In genomic region chr16:84982434-84982833, GRCh38 we compare ENCODE assay signal across 12 cellular contexts. TPM values are rescaled to one million over a fixed set of nuclear protein-coding genes. Genes with fewer than 3 reads are reported as not detected.
A peak's percentile ranks its signal among the peaks of the same experiment; 100 is the strongest.
DNase-seq lines count a peak whose midpoint lies in the region; ATAC-seq, FAIRE-seq and TF ChIP-seq lines count a peak whose summit lies in the region.
"Had no signal": no experiment of that assay in that cellular context is flagged by ENCODE, and none has a peak within 500 bp of the region (broad histone marks: within the 10 kb centered on the region; RNA-seq: fewer than 3 reads in every experiment).

No MANE protein-coding gene starts in this region.

- ATAC-seq in memory B cell (ENCODE audit: low read depth) = no peak
- ATAC-seq: stimulated activated naive B cell treated with anti-CD40 and anti-IgM and Interleukin-4, amounts not matched to agents 10 μg/mL and 1 μg/mL and 100 μg/mL, for 72 hours had no signal

- peaks cover 41% of the 10 kb centered on the region for H3K36me3 Mint-ChIP-seq in memory B cell
- peaks cover 30% of the 10 kb centered on the region for H3K36me3 Mint-ChIP-seq in activated CD4-positive, alpha-beta memory T cell treated with anti-CD3 and anti-CD28 coated beads, Interleukin-2, amount 10 ng/mL, durations not matched to agents 7 days and 5 days (ENCODE audit: low read depth)

- no peaks in the 10 kb centered on the region for H3K27me3 Mint-ChIP-seq in memory B cell
- H3K27me3 Mint-ChIP-seq in activated CD4-positive, alpha-beta memory T cell treated with anti-CD3 and anti-CD28 coated beads, Interleukin-2, amount 10 ng/mL, durations not matched to agents 7 days and 5 days = no peaks in the 10 kb centered on the region
- H3K27me3 Mint-ChIP-seq: stimulated activated naive B cell treated with anti-CD40 and anti-IgM and Interleukin-4, amounts not matched to agents 10 μg/mL and 1 μg/mL and 100 μg/mL, for 72 hours had no signal

- peak overlapping the region in 1 of 2 donors; percentile 67 for H3K27ac ChIP-seq in coronary artery

- H3K4me1 Mint-ChIP-seq in memory B cell = peaks cover 6% of the 10 kb centered on the region
- H3K4me1 Mint-ChIP-seq in activated CD4-positive, alpha-beta memory T cell treated with anti-CD3 and anti-CD28 coated beads, Interleukin-2, amount 10 ng/mL, durations not matched to agents 7 days and 5 days = peaks cover 3% of the 10 kb centered on the region

- no peaks in the 10 kb centered on the region for H3K9me2 ChIP-seq in Loucy (replicated peaks; ENCODE audit: low read depth, low read length)

- no peak overlapping the region for H2AFZ ChIP-seq in Loucy (ENCODE audit: low read length)

- H3K9ac ChIP-seq in Loucy (ENCODE audit: low read depth, low read length, poor library complexity, severe bottlenecking) = no peak overlapping the region

- H3K4me1 ChIP-seq in Loucy (ENCODE audit: insufficient read depth, low read length, poor library complexity, severe bottlenecking) = no peaks in the 10 kb centered on the region

- H3K36me3 ChIP-seq in Loucy (ENCODE audit: insufficient read depth, low read length) = peaks cover 69% of the 10 kb centered on the region; the same call in 1 of the 2 replicates
- peaks cover 20% of the 10 kb centered on the region for H3K36me3 ChIP-seq in bronchial epithelial cell (ENCODE audit: control insufficient read depth, insufficient read depth, low read length)

- H3K4me2 ChIP-seq in Loucy (ENCODE audit: low read depth, low read length, poor library complexity, severe bottlenecking) = no peak overlapping the region

- CTCF ChIA-PET in activated CD4-positive, alpha-beta memory T cell treated with anti-CD3 and anti-CD28 coated beads, Interleukin-2, amount 10 ng/mL, durations not matched to agents 7 days and 5 days (lab: Charles Lee) = interaction anchor here (1.0 to 1.5 kb wide), 3 partner anchors 9 to 104 kb away, joined by 3 to 5 read pairs (median 4); no protein-coding TSS in a partner anchor

- no peaks in the 10 kb centered on the region for H4K20me1 ChIP-seq in Loucy (ENCODE audit: insufficient read depth, low read length, poor library complexity, severe bottlenecking)

- H3K27ac Mint-ChIP-seq in memory B cell = peak overlapping the region; percentile 33
- H3K27ac Mint-ChIP-seq in activated CD4-positive, alpha-beta memory T cell treated with anti-CD3 and anti-CD28 coated beads, Interleukin-2, amount 10 ng/mL, durations not matched to agents 7 days and 5 days = no peak overlapping the region

- H3F3A ChIP-seq in Loucy (ENCODE audit: low read depth) = no peaks in the 10 kb centered on the region

- no peaks in the 10 kb centered on the region for H3K9me3 ChIP-seq in Loucy (ENCODE audit: insufficient read depth, low read depth, low read length)

- FAIRE-seq in bronchial epithelial cell (lab: Jason Lieb, UNC) = no peak

- peak; percentile 45 for DNase-seq in Ammon's horn (ENCODE audit: low spot score)
- no peak for DNase-seq in bronchial epithelial cell (ENCODE audit: low read depth)
- no peak for DNase-seq in memory B cell (ENCODE audit: low spot score in 2 of 2)
- no peak for DNase-seq in activated CD4-positive, alpha-beta memory T cell treated with anti-CD3 and anti-CD28 coated beads, Interleukin-2, amount 10 ng/mL, durations not matched to agents 7 days and 5 days
- DNase-seq in NCI-H82 treated with DMSO at 0.1 percent for 48 hours (lab: John Stamatoyannopoulos, UW; ENCODE audit: unreplicated experiment) = no peak
- no peak for DNase-seq in coronary artery (ENCODE audit: low spot score)
- DNase-seq in NAMALWA (ENCODE audit: low spot score) = no peak
- DNase-seq: foreskin melanocyte; mammary epithelial cell; NCI-H446 treated with DMSO at 0.1 percent for 48 hours; stimulated activated naive B cell treated with anti-CD40 and anti-IgM and Interleukin-4, amounts not matched to agents 10 μg/mL and 1 μg/mL and 100 μg/mL, for 72 hours had no signal

- H3K9me3 Mint-ChIP-seq in memory B cell = no peaks in the 10 kb centered on the region
- no peaks in the 10 kb centered on the region for H3K9me3 Mint-ChIP-seq in activated CD4-positive, alpha-beta memory T cell treated with anti-CD3 and anti-CD28 coated beads, Interleukin-2, amount 10 ng/mL, durations not matched to agents 7 days and 5 days
- H3K9me3 Mint-ChIP-seq: stimulated activated naive B cell treated with anti-CD40 and anti-IgM and Interleukin-4, amounts not matched to agents 10 μg/mL and 1 μg/mL and 100 μg/mL, for 72 hours had no signal

- no peaks in the 10 kb centered on the region for H3K79me2 ChIP-seq in Loucy (ENCODE audit: insufficient read depth, low read length)

- POLR2A ChIA-PET in activated CD4-positive, alpha-beta memory T cell treated with anti-CD3 and anti-CD28 coated beads, Interleukin-2, amount 10 ng/mL, durations not matched to agents 7 days and 5 days (lab: Charles Lee) = no interaction called here

- H3K27me3 ChIP-seq in Loucy (ENCODE audit: insufficient read depth, low read length, poor library complexity, severe bottlenecking) = no peaks in the 10 kb centered on the region
- no peaks in the 10 kb centered on the region for H3K27me3 ChIP-seq in bronchial epithelial cell (ENCODE audit: control insufficient read depth, insufficient read depth, low read length)

- peak; percentile 21; the same call in 1 of the 2 replicates for TF ChIP-seq CTCF in Loucy (conservative IDR thresholded peaks at IDR 0.05; ENCODE audit: low read length)
- peak; percentile 39 for TF ChIP-seq CTCF in bronchial epithelial cell (IDR thresholded peaks at IDR 0.05; ENCODE audit: insufficient read depth, low read length, severe bottlenecking)
- TF ChIP-seq CTCF in coronary artery (IDR thresholded peaks at IDR 0.05) = no peak

- H3K4me3 Mint-ChIP-seq in memory B cell = no peak overlapping the region
- no peak overlapping the region for H3K4me3 Mint-ChIP-seq in activated CD4-positive, alpha-beta memory T cell treated with anti-CD3 and anti-CD28 coated beads, Interleukin-2, amount 10 ng/mL, durations not matched to agents 7 days and 5 days
- H3K4me3 Mint-ChIP-seq: stimulated activated naive B cell treated with anti-CD40 and anti-IgM and Interleukin-4, amounts not matched to agents 10 μg/mL and 1 μg/mL and 100 μg/mL, for 72 hours had no signal

- H3K4me3 ChIP-seq in Loucy (ENCODE audit: low read length, poor library complexity, severe bottlenecking) = no peak overlapping the region
- H3K4me3 ChIP-seq in bronchial epithelial cell (ENCODE audit: low read depth, low read length) = no peak overlapping the region
- no peak overlapping the region for H3K4me3 ChIP-seq in coronary artery

RNA-seq across cellular contexts. Expression of gene ZDHHC7, which starts 28.9 kb away (rescaled TPM):
- 59.1 and 68.7 TPM in 2 replicates for total RNA-seq in bronchial epithelial cell
- total RNA-seq in activated CD4-positive, alpha-beta memory T cell treated with anti-CD3 and anti-CD28 coated beads, Interleukin-2, amount 10 ng/mL, durations not matched to agents 7 days and 5 days = 10 to 100 TPM; 24.6 to 25.1 TPM

RNA-seq across cellular contexts. Expression of gene KIAA0513, which starts 45.2 kb away (rescaled TPM):
- total RNA-seq in bronchial epithelial cell = 7.1 and 9.3 TPM in 2 replicates
- total RNA-seq in activated CD4-positive, alpha-beta memory T cell treated with anti-CD3 and anti-CD28 coated beads, Interleukin-2, amount 10 ng/mL, durations not matched to agents 7 days and 5 days = 1 to 10 TPM; 7.4 to 7.9 TPM
